ENCODE assay signal across 1 cellular context in genomic region chr2:38156262-38156835, GRCh38.
TF ChIP-seq lines count a peak whose summit lies in the region.

No MANE protein-coding gene starts in this region.

TF ChIP-seq in GM23338, 12 proteins besides CTCF, POLR2A, EP300 and RAD21 (continued from another document):
- TF ChIP-seq REST (IDR thresholded peaks at IDR 0.05; ENCODE audit: unreplicated experiment) (no peak), ZNF331 (CRISPR knock-in tag; IDR thresholded peaks at IDR 0.05; ENCODE audit: low read depth) (no peak), ETS1 (IDR thresholded peaks at IDR 0.05) (no peak), POLR2AphosphoS5 (IDR thresholded peaks at IDR 0.05; ENCODE audit: low read depth) (no peak), EZH2phosphoT487 (IDR thresholded peaks at IDR 0.05; ENCODE audit: unreplicated experiment) (no peak), EZH2 (IDR thresholded peaks at IDR 0.05; ENCODE audit: low read depth, unreplicated experiment) (no peak), NANOG (IDR thresholded peaks at IDR 0.05; ENCODE audit: borderline replicate concordance) (no peak)
